Comparison of ENCODE assay signal across 18 cellular contexts in genomic region chr4:155678011-155678410, GRCh38. TPM values are rescaled to one million over a fixed set of nuclear protein-coding genes. Genes with fewer than 3 reads are reported as not detected.
"Had no signal": no experiment of that assay in that cellular context is flagged by ENCODE, and none has a peak within 500 bp of the region (broad histone marks: within the 10 kb centered on the region; RNA-seq: fewer than 3 reads in every experiment).

No MANE protein-coding gene starts in this region.

- H3K4me1 ChIP-seq: psoas muscle had no signal

- ATAC-seq: gastrocnemius medialis; heart right ventricle; naive thymus-derived CD4-positive, alpha-beta T cell; psoas muscle; sciatic nerve had no signal

- FAIRE-seq: keratinocyte had no signal

- H3K9me3 ChIP-seq: esophagus muscularis mucosa, gastrocnemius medialis, heart right ventricle, psoas muscle, stomach, thoracic aorta, transverse colon had no signal

- H3K27ac ChIP-seq: gastrocnemius medialis, psoas muscle, skin epidermis had no signal

- DNase-seq: effector memory CD4-positive, alpha-beta T cell; gastrocnemius medialis; heart right ventricle; mesendoderm; naive thymus-derived CD4-positive, alpha-beta T cell; nephron progenitor cell; psoas muscle; retina; stimulated activated CD4-positive, alpha-beta T cell treated with anti-CD3 and anti-CD28 coated beads, Interleukin-12 subunit alpha, Interleukin-12 subunit beta, amount 100 ng/mL, for 4 hours; stimulated activated naive CD4-positive, alpha-beta T cell; stomach; substantia nigra; transverse colon had no signal

- H3K27me3 ChIP-seq: esophagus muscularis mucosa, gastrocnemius medialis, heart right ventricle, stomach, transverse colon had no signal

- H3K4me3 ChIP-seq: esophagus muscularis mucosa, gastrocnemius medialis, heart right ventricle, psoas muscle, skin epidermis, stomach, thoracic aorta, transverse colon had no signal

- H3K36me3 ChIP-seq: esophagus muscularis mucosa, gastrocnemius medialis, heart right ventricle, stomach, thoracic aorta, transverse colon had no signal

RNA-seq across cellular contexts. Expression of gene GUCY1A1, which starts 11.4 kb away (rescaled TPM):
- polyA plus RNA-seq: naive thymus-derived CD4-positive, alpha-beta T cell had no signal
